Comparison of ENCODE assay signal across 9 cellular contexts in genomic region chr7:81484266-81484665, GRCh38.
DNase-seq lines count a peak whose midpoint lies in the region; ATAC-seq and TF ChIP-seq lines count a peak whose summit lies in the region.
"Had no signal": no experiment of that assay in that cellular context is flagged by ENCODE, and none has a peak within 500 bp of the region (broad histone marks: within the 10 kb centered on the region; RNA-seq: fewer than 3 reads in every experiment).

No MANE protein-coding gene starts in this region.

- no peak overlapping the region for H3K27ac Mint-ChIP-seq in natural killer cell
- H3K27ac Mint-ChIP-seq: activated B cell treated with CpG ODN at 0.5 μM for 24 hours had no signal

- ATAC-seq in RWPE2 (ENCODE audit: low read depth): 0 out of 3 replicates have a peak, but pooled peaks have one; percentile 23
- peak; percentile 99 for ATAC-seq in Right ventricle myocardium inferior
- ATAC-seq in natural killer cell: no peak
- no peak for ATAC-seq in HG03565 (IDR thresholded peaks at IDR 0.05; ENCODE audit: unreplicated experiment)

- no peaks in the 10 kb centered on the region for H3K27me3 Mint-ChIP-seq in natural killer cell (ENCODE audit: low read depth in 2 of 2)
- H3K27me3 Mint-ChIP-seq: activated B cell treated with CpG ODN at 0.5 μM for 24 hours had no signal

- DNase-seq in GM12865 (ENCODE audit: low read depth) (peak; percentile 20), RWPE2 (ENCODE audit: low spot score) (no peak), Right ventricle myocardium inferior (ENCODE audit: missing footprints) (peak; percentile 72), posterior vena cava (ENCODE audit: low spot score) (peak; percentile 86), NCI-H2171 (lab: John Stamatoyannopoulos, UW) (no peak), natural killer cell (no peak), NCI-H1436 (lab: John Stamatoyannopoulos, UW) (no peak)
- DNase-seq: activated B cell treated with CpG ODN at 0.5 μM for 24 hours had no signal

- no peaks in the 10 kb centered on the region for H3K4me1 ChIP-seq in RWPE2 (ENCODE audit: insufficient read depth, poor library complexity, severe bottlenecking)

- H3K4me3 ChIP-seq in GM12865 (ENCODE audit: low read depth, low read length) (no peak overlapping the region), RWPE2 (ENCODE audit: severe bottlenecking) (no peak overlapping the region)

- H3K36me3 Mint-ChIP-seq in natural killer cell: no peaks in the 10 kb centered on the region

- no peak overlapping the region for H3K4me3 Mint-ChIP-seq in natural killer cell
- H3K4me3 Mint-ChIP-seq: activated B cell treated with CpG ODN at 0.5 μM for 24 hours had no signal

- no peak overlapping the region for H3K27ac ChIP-seq in RWPE2 (ENCODE audit: poor library complexity, severe bottlenecking)

- no peaks in the 10 kb centered on the region for H3K9me3 ChIP-seq in RWPE2 (ENCODE audit: severe bottlenecking)

- intact Hi-C loops in Right ventricle myocardium inferior (cut with DNase I) (loop anchor here (5.0 kb wide), 2 partner anchors 533 to 1243 kb away; no protein-coding TSS in a partner anchor), posterior vena cava (cut with DNase I) (loop anchor here in 1 of 2 donors (10.0 kb wide), 1 partner anchor 531 kb away; no protein-coding TSS in a partner anchor), natural killer cell (cut with micrococcal nuclease) (loop anchor here (5.0 to 10.0 kb wide), 2 partner anchors 1091 to 1243 kb away; no protein-coding TSS in a partner anchor)

- TF ChIP-seq CTCF in GM12865 (IDR thresholded peaks at IDR 0.05; ENCODE audit: insufficient read depth, low read depth, low read length, missing control alignments) (no peak), RWPE2 (IDR thresholded peaks at IDR 0.05; ENCODE audit: poor library complexity, severe bottlenecking) (no peak), natural killer cell (IDR thresholded peaks at IDR 0.05) (no peak)

- H3K36me3 ChIP-seq in RWPE2 (ENCODE audit: low read depth): no peaks in the 10 kb centered on the region

- no peaks in the 10 kb centered on the region for H3K4me1 Mint-ChIP-seq in natural killer cell
- H3K4me1 Mint-ChIP-seq: activated B cell treated with CpG ODN at 0.5 μM for 24 hours had no signal

- H3K27me3 ChIP-seq in RWPE2 (ENCODE audit: insufficient read depth, poor library complexity, severe bottlenecking): no peaks in the 10 kb centered on the region

- H3K9me3 Mint-ChIP-seq in natural killer cell: no peaks in the 10 kb centered on the region
- H3K9me3 Mint-ChIP-seq: activated B cell treated with CpG ODN at 0.5 μM for 24 hours had no signal

Comparison
In these comparisons a context has a peak if more than half of its experiments do, and no peak if none do; other contexts are left out.
1. DNase-seq: peak in GM12865 (single experiment), Right ventricle myocardium inferior (single experiment) and posterior vena cava (single experiment); none in RWPE2 (single experiment), NCI-H2171 (single experiment), natural killer cell (single experiment) and NCI-H1436 (single experiment).
2. ATAC-seq: peak in RWPE2 (single experiment) and Right ventricle myocardium inferior (single experiment); none in natural killer cell (0 of 3) and HG03565 (single experiment).